In the genomic region with DNA sequence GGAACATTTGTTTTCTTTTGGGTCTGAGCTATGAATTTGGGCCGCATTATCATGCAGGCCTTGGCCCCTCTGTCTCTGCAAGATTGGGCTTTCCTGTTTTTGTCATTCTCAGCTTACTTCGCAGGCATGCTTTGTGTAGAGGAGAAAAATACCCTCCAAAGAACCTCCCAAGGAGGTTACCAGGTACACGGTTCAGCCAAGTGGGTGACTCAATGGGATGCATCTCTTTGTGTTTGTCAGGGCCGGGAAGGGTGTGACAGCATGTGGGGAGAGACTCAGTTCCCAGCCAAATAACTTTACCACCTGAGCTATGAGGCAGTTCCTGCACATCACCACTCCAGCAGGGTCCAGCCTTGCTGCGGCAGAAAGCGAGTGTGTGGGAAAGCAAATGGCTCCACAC, we compare ENCODE assay signal across 18 cellular contexts. TPM values are rescaled to one million over a fixed set of nuclear protein-coding genes. Genes with fewer than 3 reads are reported as not detected.
DNase-seq lines count a peak whose midpoint lies in the region; ATAC-seq and TF ChIP-seq lines count a peak whose summit lies in the region.
"Had no signal": no experiment of that assay in that cellular context is flagged by ENCODE, and none has a peak within 500 bp of the region (broad histone marks: within the 10 kb centered on the region; RNA-seq: fewer than 3 reads in every experiment).

No MANE protein-coding gene starts in this region.

- H3K4me1 ChIP-seq in gastroesophageal sphincter, result no peaks in the 10 kb centered on the region
- peaks cover 0 to 66% (median 8%) of the 10 kb centered on the region in 5 donors for H3K4me1 ChIP-seq in subcutaneous abdominal adipose tissue (ENCODE audit: control insufficient read depth in 5 of 5, insufficient read depth in 5 of 5, low read length in 5 of 5)
- H3K4me1 ChIP-seq in thyroid gland, result peaks cover 0 to 22% of the 10 kb centered on the region in 2 donors
- H3K4me1 ChIP-seq: Peyer's patch had no signal

- TF ChIP-seq EP300 in gastroesophageal sphincter (IDR thresholded peaks at IDR 0.05), result no peak

- WGBS in gastroesophageal sphincter (ENCODE audit: low coverage in 1 of 2), 2 donors, result 61 to 71% methylated on average over 3 of the region's 6 CpGs
- 76 to 84% methylated on average over 6 of the region's 6 CpGs for WGBS in thyroid gland, 2 donors

- H3K27ac ChIP-seq in gastroesophageal sphincter (peak overlapping the region in 2 of 4 donors; percentile 17 to 26), subcutaneous abdominal adipose tissue (ENCODE audit: low read depth, low read length) (peak overlapping the region; percentile 73), thyroid gland (no peak overlapping the region)
- H3K27ac ChIP-seq: A549; BLaER1 treated with 17β-estradiol and CSF1 and Interleukin-3, amounts not matched to agents 10 nM and 100 nM; Peyer's patch had no signal

- H3K27me3 ChIP-seq in gastroesophageal sphincter, result peaks cover 17% of the 10 kb centered on the region
- H3K27me3 ChIP-seq in subcutaneous abdominal adipose tissue (ENCODE audit: control insufficient read depth in 5 of 5, insufficient read depth in 4 of 5, low read length in 5 of 5), result peaks cover 0 to 9% (median 2%) of the 10 kb centered on the region in 5 donors
- H3K27me3 ChIP-seq in thyroid gland, result no peaks in the 10 kb centered on the region
- H3K27me3 ChIP-seq: BLaER1 treated with 17β-estradiol and CSF1 and Interleukin-3, amounts not matched to agents 10 nM and 100 nM; Peyer's patch had no signal

- DNase-seq in left ventricle myocardium superior, result no peak
- DNase-seq in cardiac septum (ENCODE audit: low spot score), result no peak
- DNase-seq in dermis blood vessel endothelial cell, result peak; percentile 49
- no peak for DNase-seq in NCI-H748 (lab: John Stamatoyannopoulos, UW; ENCODE audit: unreplicated experiment)
- no peak for DNase-seq in thyroid gland
- DNase-seq: CD8-positive, alpha-beta memory T cell; DMS79; KBM-7; NCI-H1436; NCI-H2029 treated with DMSO at 0.1 percent for 48 hours; NCI-H510A treated with DMSO at 0.1 percent for 48 hours; Peyer's patch; SIG-M5 had no signal

- TF ChIP-seq CTCF in gastroesophageal sphincter (IDR thresholded peaks at IDR 0.05) (no peak), thyroid gland (IDR thresholded peaks at IDR 0.05) (no peak)

- TF ChIP-seq POLR2A in gastroesophageal sphincter (IDR thresholded peaks at IDR 0.05) (no peak), thyroid gland (IDR thresholded peaks at IDR 0.05) (no peak)

- H3K36me3 ChIP-seq in gastroesophageal sphincter, result no peaks in the 10 kb centered on the region
- no peaks in the 10 kb centered on the region for H3K36me3 ChIP-seq in subcutaneous abdominal adipose tissue (ENCODE audit: control insufficient read depth in 5 of 5, insufficient read depth in 5 of 5, low read length in 5 of 5)
- H3K36me3 ChIP-seq in thyroid gland, result no peaks in the 10 kb centered on the region
- H3K36me3 ChIP-seq: BLaER1 treated with 17β-estradiol and CSF1 and Interleukin-3, amounts not matched to agents 10 nM and 100 nM; Peyer's patch had no signal

- H3K9me3 ChIP-seq in gastroesophageal sphincter (no peaks in the 10 kb centered on the region), subcutaneous abdominal adipose tissue (ENCODE audit: control insufficient read depth in 5 of 5, low read length in 5 of 5) (no peaks in the 10 kb centered on the region), thyroid gland (no peaks in the 10 kb centered on the region)
- H3K9me3 ChIP-seq: A549, Peyer's patch had no signal

- no peak overlapping the region for H3K4me3 ChIP-seq in gastroesophageal sphincter
- H3K4me3 ChIP-seq in subcutaneous abdominal adipose tissue (ENCODE audit: low read depth in 1 of 5, low read length in 5 of 5), result no peak overlapping the region
- H3K4me3 ChIP-seq in thyroid gland (replicated peaks in 1 of 3), result no peak overlapping the region
- H3K4me3 ChIP-seq: A549; BLaER1 treated with 17β-estradiol and CSF1 and Interleukin-3, amounts not matched to agents 10 nM and 100 nM; Peyer's patch had no signal

- no peak overlapping the region for H3K9ac ChIP-seq in subcutaneous abdominal adipose tissue (ENCODE audit: low read length in 5 of 5)
- H3K9ac ChIP-seq: BLaER1 treated with 17β-estradiol and CSF1 and Interleukin-3, amounts not matched to agents 10 nM and 100 nM had no signal

- ATAC-seq in left ventricle myocardium superior (peak; percentile 54), gastroesophageal sphincter (peak; percentile 36), GM21381 (IDR thresholded peaks at IDR 0.05; ENCODE audit: unreplicated experiment) (no peak)
- ATAC-seq: A549 had no signal

- intact Hi-C loops in left ventricle myocardium superior (cut with micrococcal nuclease), result no loop called here
- intact Hi-C loops in cardiac septum (cut with DNase I), result no loop called here
- intact Hi-C loops in thyroid gland (cut with DNase I), result no loop called here

RNA-seq across cellular contexts. Expression of a gene that starts 47.8 kb away (rescaled TPM):
- total RNA-seq in left ventricle myocardium superior (25.5 TPM), cardiac septum (9.3 TPM), dermis blood vessel endothelial cell (1,341 and 2,150 TPM in 2 replicates), gastroesophageal sphincter (100 to 1,000 TPM in 2 of 4 donors, 10 to 100 TPM in 2; 29.6 to 149 (median 93.3) TPM), thyroid gland (100 to 1,000 TPM in 2 of 4 donors, 10 to 100 TPM in 2; 71.8 to 303 (median 131) TPM)
- total RNA-seq: CD8-positive, alpha-beta memory T cell had no signal
